In the genomic region with DNA sequence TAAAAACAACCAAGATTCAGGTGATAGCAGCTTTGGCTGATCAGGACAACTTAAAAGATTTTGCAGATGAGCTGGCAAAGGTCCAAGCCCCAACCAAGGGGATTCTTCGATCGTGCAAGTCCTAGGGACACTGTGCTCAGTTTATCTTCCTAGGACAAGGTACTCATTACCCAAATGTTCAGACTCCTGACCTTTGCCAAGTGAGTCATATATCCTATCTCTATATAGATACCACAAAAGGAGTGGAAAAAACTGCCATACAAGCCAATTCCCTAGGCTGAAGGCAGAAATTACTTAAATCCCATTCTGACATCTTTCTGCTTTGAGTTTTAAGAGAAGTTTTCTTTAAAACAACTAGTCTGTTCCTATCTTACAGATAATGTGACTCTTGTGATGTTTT, we compare ENCODE assay signal across 1 cellular context.
TF ChIP-seq lines count a peak whose summit lies in the region.

No MANE protein-coding gene starts in this region.

TF ChIP-seq in HepG2, 621 proteins besides CTCF, POLR2A, EP300 and RAD21 (continued from another document and continues in another):
- TF ChIP-seq, protein P1, sequence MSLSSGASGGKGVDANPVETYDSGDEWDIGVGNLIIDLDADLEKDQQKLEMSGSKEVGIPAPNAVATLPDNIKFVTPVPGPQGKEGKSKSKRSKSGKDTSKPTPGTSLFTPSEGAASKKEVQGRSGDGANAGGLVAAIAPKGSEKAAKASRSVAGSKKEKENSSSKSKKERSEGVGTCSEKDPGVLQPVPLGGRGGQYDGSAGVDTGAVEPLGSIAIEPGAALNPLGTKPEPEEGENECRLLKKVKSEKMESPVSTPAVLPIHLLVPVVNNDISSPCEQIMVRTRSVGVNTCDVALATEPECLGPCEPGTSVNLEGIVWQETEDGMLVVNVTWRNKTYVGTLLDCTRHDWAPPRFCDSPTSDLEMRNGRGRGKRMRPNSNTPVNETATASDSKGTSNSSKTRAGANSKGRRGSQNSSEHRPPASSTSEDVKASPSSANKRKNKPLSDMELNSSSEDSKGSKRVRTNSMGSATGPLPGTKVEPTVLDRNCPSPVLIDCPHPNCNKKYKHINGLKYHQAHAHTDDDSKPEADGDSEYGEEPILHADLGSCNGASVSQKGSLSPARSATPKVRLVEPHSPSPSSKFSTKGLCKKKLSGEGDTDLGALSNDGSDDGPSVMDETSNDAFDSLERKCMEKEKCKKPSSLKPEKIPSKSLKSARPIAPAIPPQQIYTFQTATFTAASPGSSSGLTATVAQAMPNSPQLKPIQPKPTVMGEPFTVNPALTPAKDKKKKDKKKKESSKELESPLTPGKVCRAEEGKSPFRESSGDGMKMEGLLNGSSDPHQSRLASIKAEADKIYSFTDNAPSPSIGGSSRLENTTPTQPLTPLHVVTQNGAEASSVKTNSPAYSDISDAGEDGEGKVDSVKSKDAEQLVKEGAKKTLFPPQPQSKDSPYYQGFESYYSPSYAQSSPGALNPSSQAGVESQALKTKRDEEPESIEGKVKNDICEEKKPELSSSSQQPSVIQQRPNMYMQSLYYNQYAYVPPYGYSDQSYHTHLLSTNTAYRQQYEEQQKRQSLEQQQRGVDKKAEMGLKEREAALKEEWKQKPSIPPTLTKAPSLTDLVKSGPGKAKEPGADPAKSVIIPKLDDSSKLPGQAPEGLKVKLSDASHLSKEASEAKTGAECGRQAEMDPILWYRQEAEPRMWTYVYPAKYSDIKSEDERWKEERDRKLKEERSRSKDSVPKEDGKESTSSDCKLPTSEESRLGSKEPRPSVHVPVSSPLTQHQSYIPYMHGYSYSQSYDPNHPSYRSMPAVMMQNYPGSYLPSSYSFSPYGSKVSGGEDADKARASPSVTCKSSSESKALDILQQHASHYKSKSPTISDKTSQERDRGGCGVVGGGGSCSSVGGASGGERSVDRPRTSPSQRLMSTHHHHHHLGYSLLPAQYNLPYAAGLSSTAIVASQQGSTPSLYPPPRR (CRISPR knock-in tag; IDR thresholded peaks at IDR 0.05; ENCODE audit: borderline replicate concordance), result peak; percentile 39; the same call in 1 of the 2 replicates
- no peak for TF ChIP-seq ZNF713 (CRISPR knock-in tag; IDR thresholded peaks at IDR 0.05)
- TF ChIP-seq, protein P2, sequence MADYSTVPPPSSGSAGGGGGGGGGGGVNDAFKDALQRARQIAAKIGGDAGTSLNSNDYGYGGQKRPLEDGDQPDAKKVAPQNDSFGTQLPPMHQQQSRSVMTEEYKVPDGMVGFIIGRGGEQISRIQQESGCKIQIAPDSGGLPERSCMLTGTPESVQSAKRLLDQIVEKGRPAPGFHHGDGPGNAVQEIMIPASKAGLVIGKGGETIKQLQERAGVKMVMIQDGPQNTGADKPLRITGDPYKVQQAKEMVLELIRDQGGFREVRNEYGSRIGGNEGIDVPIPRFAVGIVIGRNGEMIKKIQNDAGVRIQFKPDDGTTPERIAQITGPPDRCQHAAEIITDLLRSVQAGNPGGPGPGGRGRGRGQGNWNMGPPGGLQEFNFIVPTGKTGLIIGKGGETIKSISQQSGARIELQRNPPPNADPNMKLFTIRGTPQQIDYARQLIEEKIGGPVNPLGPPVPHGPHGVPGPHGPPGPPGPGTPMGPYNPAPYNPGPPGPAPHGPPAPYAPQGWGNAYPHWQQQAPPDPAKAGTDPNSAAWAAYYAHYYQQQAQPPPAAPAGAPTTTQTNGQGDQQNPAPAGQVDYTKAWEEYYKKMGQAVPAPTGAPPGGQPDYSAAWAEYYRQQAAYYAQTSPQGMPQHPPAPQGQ (CRISPR knock-in tag; IDR thresholded peaks at IDR 0.05; ENCODE audit: borderline replicate concordance), result no peak
- no peak for TF ChIP-seq NCOR1 (IDR thresholded peaks at IDR 0.05; ENCODE audit: borderline replicate concordance, low read length)
- TF ChIP-seq, protein P3, sequence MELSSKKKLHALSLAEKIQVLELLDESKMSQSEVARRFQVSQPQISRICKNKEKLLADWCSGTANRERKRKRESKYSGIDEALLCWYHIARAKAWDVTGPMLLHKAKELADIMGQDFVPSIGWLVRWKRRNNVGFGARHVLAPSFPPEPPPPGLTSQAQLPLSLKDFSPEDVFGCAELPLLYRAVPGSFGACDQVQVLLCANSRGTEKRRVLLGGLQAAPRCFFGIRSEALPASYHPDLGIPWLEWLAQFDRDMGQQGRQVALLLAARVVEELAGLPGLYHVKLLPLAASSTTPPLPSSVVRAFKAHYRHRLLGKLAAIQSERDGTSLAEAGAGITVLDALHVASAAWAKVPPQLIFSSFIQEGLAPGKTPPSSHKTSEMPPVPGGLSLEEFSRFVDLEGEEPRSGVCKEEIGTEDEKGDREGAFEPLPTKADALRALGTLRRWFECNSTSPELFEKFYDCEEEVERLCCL (CRISPR knock-in tag; IDR thresholded peaks at IDR 0.05; ENCODE audit: borderline replicate concordance), result no peak
- TF ChIP-seq, protein P4, sequence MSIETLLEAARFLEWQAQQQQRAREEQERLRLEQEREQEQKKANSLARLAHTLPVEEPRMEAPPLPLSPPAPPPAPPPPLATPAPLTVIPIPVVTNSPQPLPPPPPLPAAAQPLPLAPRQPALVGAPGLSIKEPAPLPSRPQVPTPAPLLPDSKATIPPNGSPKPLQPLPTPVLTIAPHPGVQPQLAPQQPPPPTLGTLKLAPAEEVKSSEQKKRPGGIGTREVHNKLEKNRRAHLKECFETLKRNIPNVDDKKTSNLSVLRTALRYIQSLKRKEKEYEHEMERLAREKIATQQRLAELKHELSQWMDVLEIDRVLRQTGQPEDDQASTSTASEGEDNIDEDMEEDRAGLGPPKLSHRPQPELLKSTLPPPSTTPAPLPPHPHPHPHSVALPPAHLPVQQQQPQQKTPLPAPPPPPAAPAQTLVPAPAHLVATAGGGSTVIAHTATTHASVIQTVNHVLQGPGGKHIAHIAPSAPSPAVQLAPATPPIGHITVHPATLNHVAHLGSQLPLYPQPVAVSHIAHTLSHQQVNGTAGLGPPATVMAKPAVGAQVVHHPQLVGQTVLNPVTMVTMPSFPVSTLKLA (IDR thresholded peaks at IDR 0.05), result no peak
- peak; percentile 41 for TF ChIP-seq NCOA2 (CRISPR knock-in tag; IDR thresholded peaks at IDR 0.05)
- no peak for TF ChIP-seq ZNF354B (CRISPR knock-in tag; IDR thresholded peaks at IDR 0.05)
- no peak for TF ChIP-seq ZNF296 (CRISPR knock-in tag; conservative IDR thresholded peaks at IDR 0.05)
- no peak for TF ChIP-seq YEATS4 (CRISPR knock-in tag; IDR thresholded peaks at IDR 0.05; ENCODE audit: borderline replicate concordance)
- TF ChIP-seq, protein P5, sequence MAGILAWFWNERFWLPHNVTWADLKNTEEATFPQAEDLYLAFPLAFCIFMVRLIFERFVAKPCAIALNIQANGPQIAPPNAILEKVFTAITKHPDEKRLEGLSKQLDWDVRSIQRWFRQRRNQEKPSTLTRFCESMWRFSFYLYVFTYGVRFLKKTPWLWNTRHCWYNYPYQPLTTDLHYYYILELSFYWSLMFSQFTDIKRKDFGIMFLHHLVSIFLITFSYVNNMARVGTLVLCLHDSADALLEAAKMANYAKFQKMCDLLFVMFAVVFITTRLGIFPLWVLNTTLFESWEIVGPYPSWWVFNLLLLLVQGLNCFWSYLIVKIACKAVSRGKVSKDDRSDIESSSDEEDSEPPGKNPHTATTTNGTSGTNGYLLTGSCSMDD (CRISPR knock-in tag; IDR thresholded peaks at IDR 0.05), result no peak
- TF ChIP-seq, protein P6, sequence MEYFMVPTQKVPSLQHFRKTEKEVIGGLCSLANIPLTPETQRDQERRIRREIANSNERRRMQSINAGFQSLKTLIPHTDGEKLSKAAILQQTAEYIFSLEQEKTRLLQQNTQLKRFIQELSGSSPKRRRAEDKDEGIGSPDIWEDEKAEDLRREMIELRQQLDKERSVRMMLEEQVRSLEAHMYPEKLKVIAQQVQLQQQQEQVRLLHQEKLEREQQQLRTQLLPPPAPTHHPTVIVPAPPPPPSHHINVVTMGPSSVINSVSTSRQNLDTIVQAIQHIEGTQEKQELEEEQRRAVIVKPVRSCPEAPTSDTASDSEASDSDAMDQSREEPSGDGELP (IDR thresholded peaks at IDR 0.05; ENCODE audit: borderline replicate concordance, low read depth), result no peak
- TF ChIP-seq RXRB (CRISPR knock-in tag; IDR thresholded peaks at IDR 0.05; ENCODE audit: borderline replicate concordance), result peak; percentile 24; the same call in 1 of the 2 replicates
- no peak for TF ChIP-seq SRSF9 (IDR thresholded peaks at IDR 0.05; ENCODE audit: borderline replicate concordance, insufficient read depth, low read depth, low read length, poor library complexity, severe bottlenecking)
- TF ChIP-seq ZNF530 (CRISPR knock-in tag; IDR thresholded peaks at IDR 0.05; ENCODE audit: low read depth), result no peak
- TF ChIP-seq ZBTB3 (CRISPR knock-in tag; IDR thresholded peaks at IDR 0.05; ENCODE audit: borderline replicate concordance, low read depth), result no peak
- TF ChIP-seq ZNF749 (CRISPR knock-in tag; IDR thresholded peaks at IDR 0.05; ENCODE audit: borderline replicate concordance), result no peak
- TF ChIP-seq JARID2 (CRISPR knock-in tag; IDR thresholded peaks at IDR 0.05; ENCODE audit: insufficient replicate concordance), result no peak
- TF ChIP-seq STAG1 (CRISPR knock-in tag; IDR thresholded peaks at IDR 0.05), result no peak
- TF ChIP-seq, protein P7, sequence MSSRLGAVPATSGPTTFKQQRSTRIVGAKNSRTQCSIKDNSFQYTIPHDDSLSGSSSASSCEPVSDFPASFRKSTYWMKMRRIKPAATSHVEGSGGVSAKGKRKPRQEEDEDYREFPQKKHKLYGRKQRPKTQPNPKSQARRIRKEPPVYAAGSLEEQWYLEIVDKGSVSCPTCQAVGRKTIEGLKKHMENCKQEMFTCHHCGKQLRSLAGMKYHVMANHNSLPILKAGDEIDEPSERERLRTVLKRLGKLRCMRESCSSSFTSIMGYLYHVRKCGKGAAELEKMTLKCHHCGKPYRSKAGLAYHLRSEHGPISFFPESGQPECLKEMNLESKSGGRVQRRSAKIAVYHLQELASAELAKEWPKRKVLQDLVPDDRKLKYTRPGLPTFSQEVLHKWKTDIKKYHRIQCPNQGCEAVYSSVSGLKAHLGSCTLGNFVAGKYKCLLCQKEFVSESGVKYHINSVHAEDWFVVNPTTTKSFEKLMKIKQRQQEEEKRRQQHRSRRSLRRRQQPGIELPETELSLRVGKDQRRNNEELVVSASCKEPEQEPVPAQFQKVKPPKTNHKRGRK (CRISPR knock-in tag; IDR thresholded peaks at IDR 0.05), result no peak
- no peak for TF ChIP-seq WIZ (CRISPR knock-in tag; IDR thresholded peaks at IDR 0.05)
- peak; percentile 22; the same call in 1 of the 2 replicates for TF ChIP-seq ZBTB20 (CRISPR knock-in tag; IDR thresholded peaks at IDR 0.05; ENCODE audit: borderline replicate concordance, low read depth)
- TF ChIP-seq HDAC1 (CRISPR knock-in tag; IDR thresholded peaks at IDR 0.05), result peak; percentile 33; the same call in 1 of the 2 replicates
- TF ChIP-seq ZNF570 (CRISPR knock-in tag; IDR thresholded peaks at IDR 0.05; ENCODE audit: borderline replicate concordance), result no peak
- TF ChIP-seq ZNF737 (CRISPR knock-in tag; IDR thresholded peaks at IDR 0.05; ENCODE audit: borderline replicate concordance), result no peak
- TF ChIP-seq, protein P8, sequence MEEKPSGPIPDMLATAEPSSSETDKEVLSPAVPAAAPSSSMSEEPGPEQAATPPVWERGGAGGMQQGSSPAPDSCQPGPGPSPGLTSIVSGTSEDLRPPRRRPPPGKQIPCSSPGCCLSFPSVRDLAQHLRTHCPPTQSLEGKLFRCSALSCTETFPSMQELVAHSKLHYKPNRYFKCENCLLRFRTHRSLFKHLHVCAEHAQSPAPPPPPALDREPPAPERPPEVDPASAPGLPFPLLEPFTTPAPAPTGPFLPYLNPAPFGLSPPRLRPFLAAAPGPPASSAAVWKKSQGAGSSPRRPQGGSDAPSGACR (CRISPR knock-in tag; IDR thresholded peaks at IDR 0.05), result no peak
- TF ChIP-seq ZNF776 (CRISPR knock-in tag; IDR thresholded peaks at IDR 0.05), result no peak
- peak; percentile 68; the same call in 1 of the 2 replicates for TF ChIP-seq PPARG (CRISPR knock-in tag; conservative IDR thresholded peaks at IDR 0.05)
- no peak for TF ChIP-seq RAD51 (IDR thresholded peaks at IDR 0.05; ENCODE audit: borderline replicate concordance)
- TF ChIP-seq ZNF782 (CRISPR knock-in tag; IDR thresholded peaks at IDR 0.05; ENCODE audit: borderline replicate concordance), result no peak
- peak; percentile 76 for TF ChIP-seq JUND (CRISPR knock-in tag; IDR thresholded peaks at IDR 0.05)
- TF ChIP-seq, protein P9, sequence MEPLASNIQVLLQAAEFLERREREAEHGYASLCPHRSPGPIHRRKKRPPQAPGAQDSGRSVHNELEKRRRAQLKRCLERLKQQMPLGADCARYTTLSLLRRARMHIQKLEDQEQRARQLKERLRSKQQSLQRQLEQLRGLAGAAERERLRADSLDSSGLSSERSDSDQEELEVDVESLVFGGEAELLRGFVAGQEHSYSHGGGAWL (CRISPR knock-in tag; IDR thresholded peaks at IDR 0.05), result no peak
- no peak for TF ChIP-seq NAIF1 (CRISPR knock-in tag; IDR thresholded peaks at IDR 0.05; ENCODE audit: borderline replicate concordance)
- TF ChIP-seq SMAD1 (CRISPR knock-in tag; IDR thresholded peaks at IDR 0.05; ENCODE audit: borderline replicate concordance, low read depth), result no peak
- no peak for TF ChIP-seq MZF1 (CRISPR knock-in tag; IDR thresholded peaks at IDR 0.05; ENCODE audit: borderline replicate concordance)
- TF ChIP-seq, protein P10, sequence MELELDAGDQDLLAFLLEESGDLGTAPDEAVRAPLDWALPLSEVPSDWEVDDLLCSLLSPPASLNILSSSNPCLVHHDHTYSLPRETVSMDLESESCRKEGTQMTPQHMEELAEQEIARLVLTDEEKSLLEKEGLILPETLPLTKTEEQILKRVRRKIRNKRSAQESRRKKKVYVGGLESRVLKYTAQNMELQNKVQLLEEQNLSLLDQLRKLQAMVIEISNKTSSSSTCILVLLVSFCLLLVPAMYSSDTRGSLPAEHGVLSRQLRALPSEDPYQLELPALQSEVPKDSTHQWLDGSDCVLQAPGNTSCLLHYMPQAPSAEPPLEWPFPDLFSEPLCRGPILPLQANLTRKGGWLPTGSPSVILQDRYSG (CRISPR knock-in tag; IDR thresholded peaks at IDR 0.05), result no peak
- peak; percentile 76 for TF ChIP-seq BCL6 (CRISPR knock-in tag; IDR thresholded peaks at IDR 0.05)
- TF ChIP-seq PCBP1 (IDR thresholded peaks at IDR 0.05; ENCODE audit: borderline replicate concordance, low read depth, low read length), result no peak
- peak; percentile 42; the same call in 1 of the 2 replicates for TF ChIP-seq HOXA3 (CRISPR knock-in tag; IDR thresholded peaks at IDR 0.05)
- no peak for TF ChIP-seq SIX4 (CRISPR knock-in tag; IDR thresholded peaks at IDR 0.05)
- TF ChIP-seq SSRP1 (CRISPR knock-in tag; IDR thresholded peaks at IDR 0.05), result no peak
- no peak for TF ChIP-seq PHF8 (CRISPR knock-in tag; IDR thresholded peaks at IDR 0.05)
- TF ChIP-seq RARA (CRISPR knock-in tag; IDR thresholded peaks at IDR 0.05), result peak; percentile 67
- TF ChIP-seq IRX3 (CRISPR knock-in tag; IDR thresholded peaks at IDR 0.05; ENCODE audit: borderline replicate concordance, low read depth), result no peak
- TF ChIP-seq TCF12 (IDR thresholded peaks at IDR 0.05), result no peak
- TF ChIP-seq TCF12 (CRISPR knock-in tag; IDR thresholded peaks at IDR 0.05), result no peak
- TF ChIP-seq, protein P11, sequence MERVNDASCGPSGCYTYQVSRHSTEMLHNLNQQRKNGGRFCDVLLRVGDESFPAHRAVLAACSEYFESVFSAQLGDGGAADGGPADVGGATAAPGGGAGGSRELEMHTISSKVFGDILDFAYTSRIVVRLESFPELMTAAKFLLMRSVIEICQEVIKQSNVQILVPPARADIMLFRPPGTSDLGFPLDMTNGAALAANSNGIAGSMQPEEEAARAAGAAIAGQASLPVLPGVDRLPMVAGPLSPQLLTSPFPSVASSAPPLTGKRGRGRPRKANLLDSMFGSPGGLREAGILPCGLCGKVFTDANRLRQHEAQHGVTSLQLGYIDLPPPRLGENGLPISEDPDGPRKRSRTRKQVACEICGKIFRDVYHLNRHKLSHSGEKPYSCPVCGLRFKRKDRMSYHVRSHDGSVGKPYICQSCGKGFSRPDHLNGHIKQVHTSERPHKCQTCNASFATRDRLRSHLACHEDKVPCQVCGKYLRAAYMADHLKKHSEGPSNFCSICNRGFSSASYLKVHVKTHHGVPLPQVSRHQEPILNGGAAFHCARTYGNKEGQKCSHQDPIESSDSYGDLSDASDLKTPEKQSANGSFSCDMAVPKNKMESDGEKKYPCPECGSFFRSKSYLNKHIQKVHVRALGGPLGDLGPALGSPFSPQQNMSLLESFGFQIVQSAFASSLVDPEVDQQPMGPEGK (CRISPR knock-in tag; IDR thresholded peaks at IDR 0.05), result no peak
